ENCODE assay signal across 26 cellular contexts in genomic region chr16:80372341-80372740, GRCh38.
"Had no signal": no experiment of that assay in that cellular context is flagged by ENCODE, and none has a peak within 500 bp of the region (broad histone marks: within the 10 kb centered on the region; RNA-seq: fewer than 3 reads in every experiment).

No MANE protein-coding gene starts in this region.

- H3K27me3 ChIP-seq: adrenal gland, brain microvascular endothelial cell, Peyer's patch, SJSA1 had no signal

- DNase-seq: activated CD4-positive, alpha-beta T cell treated with anti-CD3 and anti-CD28 coated beads for 36 hours; activated CD4-positive, alpha-beta T cell treated with anti-CD3 and anti-CD28 coated beads, Interleukin-2, amount 10 ng/mL, durations not matched to agents 7 days and 5 days; activated CD4-positive, alpha-beta T cell treated with anti-CD3 and anti-CD28 coated beads, Interleukin-2, amount 50 U/mL, for 48 hours; activated CD8-positive, alpha-beta T cell treated with anti-CD3 and anti-CD28 coated beads, Interleukin-2, amount 10 ng/mL, durations not matched to agents 7 days and 5 days; activated gamma-delta T cell; activated naive CD4-positive, alpha-beta T cell treated with Interleukin-2 at 50 U/mL for 16 hours; activated T-cell treated with anti-CD3 and anti-CD28 coated beads, Interleukin-2, amount 50 U/mL, for 24 hours; adrenal gland; brain microvascular endothelial cell; central memory CD4-positive, alpha-beta T cell; Karpas-422; KBM-7; NCI-H1105; NCI-H1417 treated with DMSO at 0.1 percent for 48 hours; NCI-H187 treated with DMSO at 0.1 percent for 48 hours; NCI-H2081; NCI-H345; NCI-H524 treated with DMSO at 0.1 percent for 48 hours; PC-3; Peyer's patch; RPMI8226; SHP77 treated with DMSO at 0.1 percent for 48 hours; SK-N-SH had no signal

- H3K9ac ChIP-seq: SK-N-SH had no signal

- ATAC-seq: activated CD4-positive, alpha-beta T cell treated with anti-CD3 and anti-CD28 coated beads for 36 hours; activated CD4-positive, CD25-positive, alpha-beta regulatory T cell treated with anti-CD3 and anti-CD28 coated beads, Interleukin-2, amount 50 U/mL, for 24 hours; activated CD8-positive, alpha-beta T cell treated with anti-CD3 and anti-CD28 coated beads, Interleukin-2, amount 10 ng/mL, durations not matched to agents 7 days and 5 days; PC-3; WTC11 had no signal

- H3K9me3 ChIP-seq: adrenal gland, Peyer's patch, SJSA1, SK-N-SH had no signal

- H3K36me3 ChIP-seq: adrenal gland, brain microvascular endothelial cell, Peyer's patch, SJSA1 had no signal

- H3K4me2 ChIP-seq: SK-N-SH had no signal

- H3K27ac ChIP-seq: adrenal gland, brain microvascular endothelial cell, Peyer's patch, SJSA1 had no signal

- H3K4me1 ChIP-seq: adrenal gland, Peyer's patch had no signal

- H3K4me3 ChIP-seq: adrenal gland, Peyer's patch, SJSA1 had no signal
